12 cellular contexts compared by ENCODE assay signal in genomic region chr15:91627473-91628309, GRCh38.
A peak's percentile ranks its signal among the peaks of the same experiment; 100 is the strongest.
DNase-seq lines count a peak whose midpoint lies in the region; ATAC-seq, FAIRE-seq and TF ChIP-seq lines count a peak whose summit lies in the region.
"Had no signal": no experiment of that assay in that cellular context is flagged by ENCODE, and none has a peak within 500 bp of the region (broad histone marks: within the 10 kb centered on the region; RNA-seq: fewer than 3 reads in every experiment).

No MANE protein-coding gene starts in this region.

- TF ChIP-seq CTCF in hepatocyte (IDR thresholded peaks at IDR 0.05; ENCODE audit: poor library complexity) (no peak), D721Med (IDR thresholded peaks at IDR 0.05; ENCODE audit: insufficient read depth, missing control alignments) (no peak)

- FAIRE-seq in D721Med (lab: Jason Lieb, UNC) = no peak

- no peaks in the 10 kb centered on the region for H3K4me1 ChIP-seq in hepatocyte (ENCODE audit: insufficient read depth)

- no peak overlapping the region for H3K4me2 ChIP-seq in hepatocyte

- H3K79me2 ChIP-seq in hepatocyte = no peaks in the 10 kb centered on the region

- H3K4me3 ChIP-seq in hepatocyte = no peak overlapping the region

- no peak overlapping the region for H3K27ac Mint-ChIP-seq in stimulated activated naive B cell treated with anti-CD40 and anti-IgM and Interleukin-4, amounts not matched to agents 10 μg/mL and 1 μg/mL and 100 μg/mL, for 72 hours
- H3K27ac Mint-ChIP-seq: CD4-positive, alpha-beta T cell had no signal

- H3K27me3 ChIP-seq in hepatocyte = no peaks in the 10 kb centered on the region

- no peaks in the 10 kb centered on the region for H4K20me1 ChIP-seq in hepatocyte (ENCODE audit: insufficient read depth, poor library complexity, severe bottlenecking)

- 52% methylated on average over 11 of the region's 11 CpGs for WGBS in hepatocyte (ENCODE audit: low lambda C conversion rate, missing lambda C conversion rate)

- no peak overlapping the region for H3K4me3 Mint-ChIP-seq in stimulated activated naive B cell treated with anti-CD40 and anti-IgM and Interleukin-4, amounts not matched to agents 10 μg/mL and 1 μg/mL and 100 μg/mL, for 72 hours
- H3K4me3 Mint-ChIP-seq: CD4-positive, alpha-beta T cell had no signal

- no peaks in the 10 kb centered on the region for H3K27me3 Mint-ChIP-seq in stimulated activated naive B cell treated with anti-CD40 and anti-IgM and Interleukin-4, amounts not matched to agents 10 μg/mL and 1 μg/mL and 100 μg/mL, for 72 hours
- H3K27me3 Mint-ChIP-seq: CD4-positive, alpha-beta T cell had no signal

- no peak overlapping the region for H2AFZ ChIP-seq in hepatocyte

- peak; percentile 5 for DNase-seq in ELF-1 (ENCODE audit: low read depth, low spot score)
- DNase-seq in anterior cingulate cortex (lab: John Stamatoyannopoulos, UW) = peak in 32 of 58 donors; percentile 3 to 76 (median 18)
- DNase-seq in hepatocyte (ENCODE audit: low spot score) = peak; percentile 8
- peak; percentile 27 for DNase-seq in pons (ENCODE audit: low spot score)
- DNase-seq in occipital lobe (lab: John Stamatoyannopoulos, UW) = no peak
- DNase-seq in stimulated activated naive B cell treated with anti-CD40 and anti-IgM and Interleukin-4, amounts not matched to agents 10 μg/mL and 1 μg/mL and 100 μg/mL, for 72 hours = no peak
- DNase-seq in DMS153 treated with DMSO at 0.1 percent for 48 hours (lab: John Stamatoyannopoulos, UW; ENCODE audit: unreplicated experiment) = no peak
- no peak for DNase-seq in D721Med (ENCODE audit: insufficient read length, low spot score)
- DNase-seq: activated T-cell treated with anti-CD3 and anti-CD28 coated beads, Interleukin-2, amount 50 U/mL, for 1 hour; CD4-positive, alpha-beta T cell; central memory CD4-positive, alpha-beta T cell; NCI-H524 treated with DMSO at 0.1 percent for 48 hours had no signal

- ATAC-seq in stimulated activated naive B cell treated with anti-CD40 and anti-IgM and Interleukin-4, amounts not matched to agents 10 μg/mL and 1 μg/mL and 100 μg/mL, for 72 hours (replicated peaks) = no peak

- H3K9me2 ChIP-seq in hepatocyte (replicated peaks; ENCODE audit: insufficient read depth) = no peaks in the 10 kb centered on the region

- no peaks in the 10 kb centered on the region for H3K36me3 Mint-ChIP-seq in stimulated activated naive B cell treated with anti-CD40 and anti-IgM and Interleukin-4, amounts not matched to agents 10 μg/mL and 1 μg/mL and 100 μg/mL, for 72 hours

- H3K27ac ChIP-seq in hepatocyte = no peak overlapping the region

- no peaks in the 10 kb centered on the region for H3K4me1 Mint-ChIP-seq in stimulated activated naive B cell treated with anti-CD40 and anti-IgM and Interleukin-4, amounts not matched to agents 10 μg/mL and 1 μg/mL and 100 μg/mL, for 72 hours

- H3K36me3 ChIP-seq in hepatocyte (replicated peaks; ENCODE audit: insufficient read depth, low read depth) = no peaks in the 10 kb centered on the region

- H3K9me3 Mint-ChIP-seq in stimulated activated naive B cell treated with anti-CD40 and anti-IgM and Interleukin-4, amounts not matched to agents 10 μg/mL and 1 μg/mL and 100 μg/mL, for 72 hours = no peaks in the 10 kb centered on the region
- H3K9me3 Mint-ChIP-seq: CD4-positive, alpha-beta T cell had no signal

- H3K9me3 ChIP-seq in hepatocyte (ENCODE audit: low read depth) = no peaks in the 10 kb centered on the region

Comparison
In these comparisons a context has a peak if more than half of its experiments do, and no peak if none do; other contexts are left out.
1. DNase-seq: peak in ELF-1 (single experiment), anterior cingulate cortex (32 of 58), hepatocyte (single experiment) and pons (single experiment); none in occipital lobe (single experiment), stimulated activated naive B cell treated with anti-CD40 and anti-IgM and Interleukin-4, amounts not matched to agents 10 μg/mL and 1 μg/mL and 100 μg/mL, for 72 hours (single experiment), DMS153 treated with DMSO at 0.1 percent for 48 hours (single experiment) and D721Med (single experiment).